Comparison of ENCODE assay signal across 9 cellular contexts in the genomic region with DNA sequence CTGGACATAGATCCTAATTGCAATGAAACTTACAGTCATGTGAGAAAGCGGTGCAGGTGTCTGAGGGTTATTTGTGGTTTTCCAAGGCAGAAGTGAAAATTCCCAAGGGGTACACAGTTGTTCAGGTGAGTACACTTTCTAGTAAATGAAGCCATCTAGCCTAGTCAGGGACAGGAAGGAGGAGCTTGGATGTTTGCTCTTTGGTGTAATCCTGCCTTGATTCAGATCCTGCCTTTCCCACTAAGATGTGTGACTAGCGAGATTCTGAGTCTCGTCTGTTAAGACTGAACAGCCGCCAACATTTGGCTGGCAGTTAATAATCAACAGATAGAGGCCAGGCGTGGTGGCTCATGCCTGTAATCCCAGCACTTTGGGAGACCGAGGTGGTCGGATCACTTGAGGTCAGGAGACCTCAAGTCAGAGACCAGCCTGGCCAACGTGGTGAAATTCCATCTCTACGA.
DNase-seq lines count a peak whose midpoint lies in the region; ATAC-seq and TF ChIP-seq lines count a peak whose summit lies in the region.
"Had no signal": no experiment of that assay in that cellular context is flagged by ENCODE, and none has a peak within 500 bp of the region (broad histone marks: within the 10 kb centered on the region; RNA-seq: fewer than 3 reads in every experiment).

No MANE protein-coding gene starts in this region.

- H3K9me3 ChIP-seq in RWPE2 (ENCODE audit: severe bottlenecking), result no peaks in the 10 kb centered on the region
- H3K9me3 ChIP-seq: gastroesophageal sphincter had no signal

- H3K27ac ChIP-seq in RWPE2 (ENCODE audit: poor library complexity, severe bottlenecking), result peak overlapping the region; percentile 74
- H3K27ac ChIP-seq: gastroesophageal sphincter had no signal

- TF ChIP-seq CTCF in RWPE2 (IDR thresholded peaks at IDR 0.05; ENCODE audit: poor library complexity, severe bottlenecking) (no peak), retinal pigment epithelial cell (conservative IDR thresholded peaks at IDR 0.05; ENCODE audit: low read depth, low read length) (no peak), foreskin fibroblast (IDR thresholded peaks at IDR 0.05; ENCODE audit: low read depth, low read length) (no peak)

- peak; percentile 8 for TF ChIP-seq POLR2A in GM19099 (IDR thresholded peaks at IDR 0.05; ENCODE audit: extremely low read depth, insufficient read length, low read depth)

- DNase-seq in RWPE2 (ENCODE audit: low spot score), result no peak
- peak; percentile 90 for DNase-seq in glomerular visceral epithelial cell (ENCODE audit: extremely low spot score)
- no peak for DNase-seq in retinal pigment epithelial cell (ENCODE audit: low read depth)
- DNase-seq in foreskin fibroblast, result no peak
- DNase-seq in NCI-H146 (lab: John Stamatoyannopoulos, UW), result no peak
- DNase-seq: activated CD4-positive, alpha-beta T cell treated with anti-CD3 and anti-CD28 coated beads, Interleukin-2, amount 50 U/mL, for 48 hours had no signal

- H3K27me3 ChIP-seq in RWPE2 (ENCODE audit: insufficient read depth, poor library complexity, severe bottlenecking), result no peaks in the 10 kb centered on the region
- H3K27me3 ChIP-seq: gastroesophageal sphincter had no signal

- peaks cover 27% of the 10 kb centered on the region for H3K4me1 ChIP-seq in RWPE2 (ENCODE audit: insufficient read depth, poor library complexity, severe bottlenecking)

- H3K36me3 ChIP-seq in RWPE2 (ENCODE audit: low read depth), result peaks cover 75% of the 10 kb centered on the region

- H3K4me3 ChIP-seq in RWPE2 (ENCODE audit: severe bottlenecking) (peak overlapping the region; percentile 91), retinal pigment epithelial cell (ENCODE audit: low read length) (peak overlapping the region; percentile 94), foreskin fibroblast (ENCODE audit: low read depth in 1 of 2, low read length in 2 of 2) (peak overlapping the region in 1 of 2 donors; percentile 93)

- ATAC-seq in RWPE2 (ENCODE audit: low read depth) (no peak), GM18867 (IDR thresholded peaks at IDR 0.05; ENCODE audit: unreplicated experiment) (no peak)
- ATAC-seq: gastroesophageal sphincter had no signal
